17 cellular contexts compared by ENCODE assay signal in the genomic region with DNA sequence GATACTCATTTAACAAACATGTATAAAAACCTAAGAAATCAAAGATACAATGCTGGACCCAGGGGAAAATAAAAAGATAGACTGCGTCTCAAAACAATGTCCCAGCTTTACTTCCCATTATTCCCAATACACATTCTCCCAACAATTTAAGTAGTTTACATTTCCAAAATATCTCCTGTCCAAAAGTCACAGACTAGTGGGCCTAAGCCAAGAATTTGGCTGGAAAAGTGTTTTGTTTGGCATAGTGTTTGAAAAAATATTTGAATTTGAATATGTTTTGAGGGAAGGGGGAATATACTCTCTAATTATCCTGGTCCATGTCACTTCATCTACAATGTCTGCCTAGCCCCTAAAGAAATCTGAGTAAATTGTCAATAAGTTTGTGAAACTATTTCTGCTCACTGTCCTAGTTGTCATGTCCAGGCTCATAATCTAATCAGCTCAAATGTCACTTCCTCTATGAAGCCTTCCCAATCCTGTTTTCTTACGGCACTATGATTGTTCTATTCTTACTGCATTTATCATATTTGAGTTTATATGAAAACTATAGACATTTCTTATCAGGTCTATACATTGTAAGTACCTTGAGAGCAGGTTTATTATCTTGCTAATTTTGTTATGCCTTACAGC.
DNase-seq lines count a peak whose midpoint lies in the region; ATAC-seq and TF ChIP-seq lines count a peak whose summit lies in the region.
"Had no signal": no experiment of that assay in that cellular context is flagged by ENCODE, and none has a peak within 500 bp of the region (broad histone marks: within the 10 kb centered on the region; RNA-seq: fewer than 3 reads in every experiment).

No MANE protein-coding gene starts in this region.

- no peak overlapping the region for H3K4me2 ChIP-seq in OCI-LY1 (ENCODE audit: low read length)

- intact Hi-C loops in esophagus muscularis mucosa (cut with DNase I), result loop anchor here (5.0 kb wide), 1 partner anchor 276 kb away; no protein-coding TSS in a partner anchor
- intact Hi-C loops in thyroid gland (cut with DNase I), result loop anchor here (10.0 kb wide), 1 partner anchor 203 kb away; no protein-coding TSS in a partner anchor
- intact Hi-C loops in activated T-helper 2 cell treated with anti-CD3 and anti-CD28 coated beads, Interferon-gamma antibody, Interleukin-2, Interleukin-4, amounts not matched to agents 10 μg/mL and 5 μg/mL and 100 μg/mL, durations not matched to agents 14 hours and 24 hours and 36 hours (cut with micrococcal nuclease), result loop anchor here (10.0 kb wide), 1 partner anchor 523 kb away; no protein-coding TSS in a partner anchor

- no peaks in the 10 kb centered on the region for H3K9me2 ChIP-seq in OCI-LY1 (ENCODE audit: low read depth, low read length)

- no peak overlapping the region for H2AFZ ChIP-seq in OCI-LY1 (ENCODE audit: low read length)

- H3K4me3 ChIP-seq in OCI-LY1 (ENCODE audit: low read depth, low read length, poor library complexity, severe bottlenecking) (no peak overlapping the region), esophagus muscularis mucosa (no peak overlapping the region), thyroid gland (replicated peaks in 1 of 3) (no peak overlapping the region)

- no peaks in the 10 kb centered on the region for H3K9me3 Mint-ChIP-seq in neural crest cell
- no peaks in the 10 kb centered on the region for H3K9me3 Mint-ChIP-seq in activated T-helper 2 cell treated with anti-CD3 and anti-CD28 coated beads, Interferon-gamma antibody, Interleukin-2, Interleukin-4, amounts not matched to agents 10 μg/mL and 5 μg/mL and 100 μg/mL, durations not matched to agents 14 hours and 24 hours and 36 hours
- H3K9me3 Mint-ChIP-seq: stimulated activated naive CD8-positive, alpha-beta T cell treated with anti-CD3 and anti-CD28 coated beads, Interleukin-15, Interleukin-2, amounts not matched to agents 100 ng/mL and 50 ng/mL, for 24 hours had no signal

- H3K4me1 ChIP-seq in OCI-LY1 (ENCODE audit: insufficient read depth, low read length, severe bottlenecking), result peaks cover 33% of the 10 kb centered on the region
- H3K4me1 ChIP-seq in esophagus muscularis mucosa, result peaks cover 57 to 100% (median 96%) of the 10 kb centered on the region in 4 donors
- peaks cover 24 to 36% of the 10 kb centered on the region in 2 donors for H3K4me1 ChIP-seq in thyroid gland

- WGBS in esophagus muscularis mucosa, result 38% methylated on average over 2 of the region's 2 CpGs
- WGBS in thyroid gland, 2 donors, result 65 to 76% methylated on average over 2 of the region's 2 CpGs

- TF ChIP-seq CTCF in OCI-LY1 (IDR thresholded peaks at IDR 0.05; ENCODE audit: low read length), result no peak
- TF ChIP-seq CTCF in esophagus muscularis mucosa (IDR thresholded peaks at IDR 0.05), result no peak
- no peak for TF ChIP-seq CTCF in neural crest cell (conservative IDR thresholded peaks at IDR 0.05)
- no peak for TF ChIP-seq CTCF in thyroid gland (IDR thresholded peaks at IDR 0.05)

- ATAC-seq in GM18861 (IDR thresholded peaks at IDR 0.05; ENCODE audit: unreplicated experiment) (no peak), HG03521 (IDR thresholded peaks at IDR 0.05; ENCODE audit: unreplicated experiment) (no peak)
- ATAC-seq: foreskin keratinocyte had no signal

- H3K27me3 ChIP-seq in OCI-LY1 (ENCODE audit: insufficient read depth, low read length), result no peaks in the 10 kb centered on the region
- no peaks in the 10 kb centered on the region for H3K27me3 ChIP-seq in esophagus muscularis mucosa
- no peaks in the 10 kb centered on the region for H3K27me3 ChIP-seq in thyroid gland
- H3K27me3 ChIP-seq: foreskin keratinocyte had no signal

- no peak overlapping the region for H3K4me3 Mint-ChIP-seq in neural crest cell
- H3K4me3 Mint-ChIP-seq in activated T-helper 2 cell treated with anti-CD3 and anti-CD28 coated beads, Interferon-gamma antibody, Interleukin-2, Interleukin-4, amounts not matched to agents 10 μg/mL and 5 μg/mL and 100 μg/mL, durations not matched to agents 14 hours and 24 hours and 36 hours (ENCODE audit: low read depth), result no peak overlapping the region
- H3K4me3 Mint-ChIP-seq: stimulated activated naive CD8-positive, alpha-beta T cell treated with anti-CD3 and anti-CD28 coated beads, Interleukin-15, Interleukin-2, amounts not matched to agents 100 ng/mL and 50 ng/mL, for 24 hours had no signal

- no peak for DNase-seq in esophagus muscularis mucosa (ENCODE audit: extremely low spot score)
- DNase-seq in neural crest cell (ENCODE audit: low read depth, low spot score), result no peak
- no peak for DNase-seq in thyroid gland
- no peak for DNase-seq in activated T-helper 2 cell treated with anti-CD3 and anti-CD28 coated beads, Interferon-gamma antibody, Interleukin-2, Interleukin-4, amounts not matched to agents 10 μg/mL and 5 μg/mL and 100 μg/mL, durations not matched to agents 14 hours and 24 hours and 36 hours (ENCODE audit: low spot score)
- DNase-seq: activated CD4-positive, alpha-beta T cell treated with anti-CD3 and anti-CD28 coated beads for 1 hour; activated gamma-delta T cell; AML-193; cerebellar nuclear complex; foreskin keratinocyte; NCI-H187; NCI-H446 treated with DMSO at 0.1 percent for 48 hours; stimulated activated CD4-positive, alpha-beta T cell treated with anti-CD3 and anti-CD28 coated beads, Interleukin-15, amount 100 ng/mL, for 24 hours; T-helper 9 cell had no signal

- H3K9me3 ChIP-seq in OCI-LY1 (ENCODE audit: low read length) (no peaks in the 10 kb centered on the region), esophagus muscularis mucosa (no peaks in the 10 kb centered on the region), thyroid gland (no peaks in the 10 kb centered on the region)

- TF ChIP-seq POLR2A in esophagus muscularis mucosa (IDR thresholded peaks at IDR 0.05; ENCODE audit: low read depth) (no peak), thyroid gland (IDR thresholded peaks at IDR 0.05) (no peak)

- no peaks in the 10 kb centered on the region for H3K27me3 Mint-ChIP-seq in neural crest cell (ENCODE audit: low read depth)
- no peaks in the 10 kb centered on the region for H3K27me3 Mint-ChIP-seq in activated T-helper 2 cell treated with anti-CD3 and anti-CD28 coated beads, Interferon-gamma antibody, Interleukin-2, Interleukin-4, amounts not matched to agents 10 μg/mL and 5 μg/mL and 100 μg/mL, durations not matched to agents 14 hours and 24 hours and 36 hours (ENCODE audit: low read depth)
- H3K27me3 Mint-ChIP-seq: stimulated activated naive CD8-positive, alpha-beta T cell treated with anti-CD3 and anti-CD28 coated beads, Interleukin-15, Interleukin-2, amounts not matched to agents 100 ng/mL and 50 ng/mL, for 24 hours had no signal

- H3K9ac ChIP-seq in OCI-LY1 (ENCODE audit: low read length), result no peak overlapping the region

- H3K4me1 Mint-ChIP-seq in neural crest cell, result no peaks in the 10 kb centered on the region
- H3K4me1 Mint-ChIP-seq in activated T-helper 2 cell treated with anti-CD3 and anti-CD28 coated beads, Interferon-gamma antibody, Interleukin-2, Interleukin-4, amounts not matched to agents 10 μg/mL and 5 μg/mL and 100 μg/mL, durations not matched to agents 14 hours and 24 hours and 36 hours (ENCODE audit: low read depth), result peaks cover 3% of the 10 kb centered on the region

- H3K27ac ChIP-seq in OCI-LY1 (ENCODE audit: low read depth, low read length, poor library complexity, severe bottlenecking) (peak overlapping the region; percentile 53), esophagus muscularis mucosa (replicated peaks in 1 of 4) (peak overlapping the region; percentile 76 to 91 (median 82)), thyroid gland (peak overlapping the region in 2 of 3 donors; percentile 43 to 47)
- H3K27ac ChIP-seq: foreskin keratinocyte had no signal

- H3K36me3 ChIP-seq in OCI-LY1 (ENCODE audit: insufficient read depth, low read length) (peaks cover 11% of the 10 kb centered on the region; the same call in 1 of the 2 replicates), esophagus muscularis mucosa (peaks cover 0 to 15% (median 6%) of the 10 kb centered on the region in 4 donors), thyroid gland (peaks cover 11 to 19% of the 10 kb centered on the region in 2 donors)

- no peaks in the 10 kb centered on the region for H3K79me2 ChIP-seq in OCI-LY1 (ENCODE audit: insufficient read depth, low read length)

- H3K27ac Mint-ChIP-seq in neural crest cell (ENCODE audit: unreplicated experiment), result peak overlapping the region; percentile 68
- no peak overlapping the region for H3K27ac Mint-ChIP-seq in activated T-helper 2 cell treated with anti-CD3 and anti-CD28 coated beads, Interferon-gamma antibody, Interleukin-2, Interleukin-4, amounts not matched to agents 10 μg/mL and 5 μg/mL and 100 μg/mL, durations not matched to agents 14 hours and 24 hours and 36 hours
- H3K27ac Mint-ChIP-seq: stimulated activated naive CD8-positive, alpha-beta T cell treated with anti-CD3 and anti-CD28 coated beads, Interleukin-15, Interleukin-2, amounts not matched to agents 100 ng/mL and 50 ng/mL, for 24 hours had no signal

- no peaks in the 10 kb centered on the region for H4K20me1 ChIP-seq in OCI-LY1 (ENCODE audit: insufficient read depth, low read length)

- no peaks in the 10 kb centered on the region for H3F3A ChIP-seq in OCI-LY1 (ENCODE audit: insufficient read depth, low read length)

- TF ChIP-seq EP300 in esophagus muscularis mucosa (IDR thresholded peaks at IDR 0.05), result no peak

- H3K36me3 Mint-ChIP-seq in neural crest cell (ENCODE audit: low read depth), result no peaks in the 10 kb centered on the region
- peaks cover 55% of the 10 kb centered on the region for H3K36me3 Mint-ChIP-seq in activated T-helper 2 cell treated with anti-CD3 and anti-CD28 coated beads, Interferon-gamma antibody, Interleukin-2, Interleukin-4, amounts not matched to agents 10 μg/mL and 5 μg/mL and 100 μg/mL, durations not matched to agents 14 hours and 24 hours and 36 hours (ENCODE audit: low read depth)
